26 cellular contexts compared by ENCODE assay signal in the genomic region with DNA sequence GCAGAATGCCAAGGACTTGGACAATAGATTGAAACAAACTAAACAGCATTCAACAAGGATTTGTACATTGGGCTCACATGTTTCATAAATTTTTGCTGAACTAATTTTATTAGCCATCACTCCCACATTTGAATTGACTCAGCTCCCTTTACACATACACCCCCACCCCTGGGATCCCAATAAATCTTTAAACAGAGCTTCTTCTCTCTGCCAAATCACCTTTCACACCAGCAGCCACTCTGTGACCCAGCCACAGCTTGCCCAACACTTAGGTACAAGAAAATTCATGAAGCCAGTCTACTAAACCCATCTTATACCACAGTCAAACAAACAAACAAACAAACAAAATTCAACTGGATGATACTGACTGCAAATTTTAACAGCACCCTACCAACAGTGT.
"Had no signal": no experiment of that assay in that cellular context is flagged by ENCODE, and none has a peak within 500 bp of the region (broad histone marks: within the 10 kb centered on the region; RNA-seq: fewer than 3 reads in every experiment).

No MANE protein-coding gene starts in this region.

- H2AFZ ChIP-seq: parathyroid adenoma had no signal

- DNase-seq: activated CD4-positive, alpha-beta memory T cell treated with anti-CD3 and anti-CD28 coated beads for 36 hours; activated CD4-positive, CD25-positive, alpha-beta regulatory T cell treated with anti-CD3 and anti-CD28 coated beads, Interleukin-2, amount 50 U/mL, for 72 hours; activated CD8-positive, alpha-beta memory T cell treated with anti-CD3 and anti-CD28 coated beads, Interleukin-2, amount 50 U/mL, for 4 hours; activated effector memory CD4-positive, alpha-beta T cell treated with anti-CD3 and anti-CD28 coated beads, Interleukin-2, amount 50 U/mL, for 16 hours; activated naive CD4-positive, alpha-beta T cell treated with anti-CD3 and anti-CD28 coated beads for 36 hours; activated naive CD8-positive, alpha-beta T cell treated with anti-CD3 and anti-CD28 coated beads for 36 hours; activated T-cell treated with anti-CD3 and anti-CD28 coated beads, Interleukin-2, amount 50 U/mL, for 1 hour; aorta; head of caudate nucleus; hippocampal formation; kidney; lower lobe of right lung; mesendoderm; psoas muscle; stimulated activated CD4-positive, alpha-beta T cell treated with anti-CD3 and anti-CD28 coated beads, Interleukin-2, amount 100 ng/mL, for 48 hours; stimulated activated naive CD4-positive, alpha-beta T cell treated with Interleukin-2 at 50 U/mL for 16 hours; T-helper 17 cell; T1000; testis; trophoblast cell had no signal

- H3K9ac ChIP-seq: parathyroid adenoma had no signal

- FAIRE-seq: kidney, urothelium cell line had no signal

- ATAC-seq: body of pancreas, T-helper 17 cell had no signal

- H3K27ac ChIP-seq: adrenal gland, body of pancreas, cardiac muscle cell, coronary artery, lower lobe of right lung, parathyroid adenoma, psoas muscle, testis had no signal

- H3K36me3 ChIP-seq: adrenal gland, cardiac muscle cell, lower lobe of right lung had no signal

- H3K4me3 ChIP-seq: adrenal gland, body of pancreas, cardiac muscle cell, coronary artery, lower lobe of right lung, psoas muscle, testis had no signal

- H3K27me3 ChIP-seq: adrenal gland, body of pancreas, cardiac muscle cell, testis had no signal

- H3K4me1 ChIP-seq: adrenal gland, body of pancreas, lower lobe of right lung, parathyroid adenoma, psoas muscle, testis had no signal

- H3K9me3 ChIP-seq: adrenal gland, body of pancreas, lower lobe of right lung, psoas muscle, testis had no signal
